Comparison of ENCODE assay signal across 3 cellular contexts in the genomic region with DNA sequence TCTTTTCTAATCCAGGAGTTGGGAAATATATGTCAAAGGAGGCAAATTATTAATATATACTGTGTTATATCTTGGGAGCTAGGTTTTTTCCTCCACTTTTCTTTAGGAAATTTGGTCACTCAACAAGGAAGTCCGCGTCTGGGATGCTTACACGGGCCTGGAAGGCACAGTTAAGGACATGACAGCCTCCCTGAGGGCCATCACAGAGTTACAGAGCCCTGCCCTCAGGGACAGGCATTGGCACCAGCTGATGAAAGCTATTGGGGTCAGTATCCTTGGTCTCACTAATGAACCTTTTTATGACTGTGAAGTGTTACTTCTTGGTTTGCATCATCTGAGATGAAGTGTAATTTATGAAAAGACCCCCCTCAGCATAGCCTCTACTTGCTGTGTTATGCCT.
TF ChIP-seq lines count a peak whose summit lies in the region.

No MANE protein-coding gene starts in this region.

TF ChIP-seq in SK-N-SH, 30 proteins besides CTCF, POLR2A, EP300 and RAD21 (continued from another document):
- no peak for TF ChIP-seq SIN3A (IDR thresholded peaks at IDR 0.05; ENCODE audit: borderline replicate concordance, low read depth, low read length)
- TF ChIP-seq, protein P1, sequence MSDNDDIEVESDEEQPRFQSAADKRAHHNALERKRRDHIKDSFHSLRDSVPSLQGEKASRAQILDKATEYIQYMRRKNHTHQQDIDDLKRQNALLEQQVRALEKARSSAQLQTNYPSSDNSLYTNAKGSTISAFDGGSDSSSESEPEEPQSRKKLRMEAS (IDR thresholded peaks at IDR 0.05; ENCODE audit: low read depth), result no peak
- TF ChIP-seq FOXJ3 (CRISPR knock-in tag; IDR thresholded peaks at IDR 0.05), result no peak
- TF ChIP-seq GABPA (IDR thresholded peaks at IDR 0.05; ENCODE audit: low read depth), result no peak
- TF ChIP-seq, protein P2, sequence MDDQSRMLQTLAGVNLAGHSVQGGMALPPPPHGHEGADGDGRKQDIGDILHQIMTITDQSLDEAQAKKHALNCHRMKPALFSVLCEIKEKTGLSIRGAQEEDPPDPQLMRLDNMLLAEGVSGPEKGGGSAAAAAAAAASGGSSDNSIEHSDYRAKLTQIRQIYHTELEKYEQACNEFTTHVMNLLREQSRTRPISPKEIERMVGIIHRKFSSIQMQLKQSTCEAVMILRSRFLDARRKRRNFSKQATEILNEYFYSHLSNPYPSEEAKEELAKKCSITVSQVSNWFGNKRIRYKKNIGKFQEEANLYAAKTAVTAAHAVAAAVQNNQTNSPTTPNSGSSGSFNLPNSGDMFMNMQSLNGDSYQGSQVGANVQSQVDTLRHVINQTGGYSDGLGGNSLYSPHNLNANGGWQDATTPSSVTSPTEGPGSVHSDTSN (IDR thresholded peaks at IDR 0.05), result no peak
- no peak for TF ChIP-seq NRF1 (IDR thresholded peaks at IDR 0.05; ENCODE audit: low read depth, low read length)

TF ChIP-seq in SK-N-SH treated with all-trans-retinoic acid at 6 μM for 48 hours, 23 proteins besides CTCF, POLR2A, EP300 and RAD21 (continued from another document and continues in another):
- TF ChIP-seq, protein P3, sequence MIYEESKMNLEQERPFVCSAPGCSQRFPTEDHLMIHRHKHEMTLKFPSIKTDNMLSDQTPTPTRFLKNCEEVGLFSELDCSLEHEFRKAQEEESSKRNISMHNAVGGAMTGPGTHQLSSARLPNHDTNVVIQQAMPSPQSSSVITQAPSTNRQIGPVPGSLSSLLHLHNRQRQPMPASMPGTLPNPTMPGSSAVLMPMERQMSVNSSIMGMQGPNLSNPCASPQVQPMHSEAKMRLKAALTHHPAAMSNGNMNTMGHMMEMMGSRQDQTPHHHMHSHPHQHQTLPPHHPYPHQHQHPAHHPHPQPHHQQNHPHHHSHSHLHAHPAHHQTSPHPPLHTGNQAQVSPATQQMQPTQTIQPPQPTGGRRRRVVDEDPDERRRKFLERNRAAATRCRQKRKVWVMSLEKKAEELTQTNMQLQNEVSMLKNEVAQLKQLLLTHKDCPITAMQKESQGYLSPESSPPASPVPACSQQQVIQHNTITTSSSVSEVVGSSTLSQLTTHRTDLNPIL (CRISPR knock-in tag; IDR thresholded peaks at IDR 0.05; ENCODE audit: low read depth), result no peak
- TF ChIP-seq ZFP3 (CRISPR knock-in tag; IDR thresholded peaks at IDR 0.05) (no peak), ZNF565 (CRISPR knock-in tag; conservative IDR thresholded peaks at IDR 0.05; ENCODE audit: low read depth) (no peak), ARNTL (CRISPR knock-in tag; IDR thresholded peaks at IDR 0.05; ENCODE audit: borderline replicate concordance, low read depth) (no peak), TCF4 (CRISPR knock-in tag; IDR thresholded peaks at IDR 0.05; ENCODE audit: borderline replicate concordance) (no peak), BACH2 (CRISPR knock-in tag; IDR thresholded peaks at IDR 0.05; ENCODE audit: borderline replicate concordance) (no peak), CSDC2 (CRISPR knock-in tag; IDR thresholded peaks at IDR 0.05) (no peak)
- TF ChIP-seq, protein P4, sequence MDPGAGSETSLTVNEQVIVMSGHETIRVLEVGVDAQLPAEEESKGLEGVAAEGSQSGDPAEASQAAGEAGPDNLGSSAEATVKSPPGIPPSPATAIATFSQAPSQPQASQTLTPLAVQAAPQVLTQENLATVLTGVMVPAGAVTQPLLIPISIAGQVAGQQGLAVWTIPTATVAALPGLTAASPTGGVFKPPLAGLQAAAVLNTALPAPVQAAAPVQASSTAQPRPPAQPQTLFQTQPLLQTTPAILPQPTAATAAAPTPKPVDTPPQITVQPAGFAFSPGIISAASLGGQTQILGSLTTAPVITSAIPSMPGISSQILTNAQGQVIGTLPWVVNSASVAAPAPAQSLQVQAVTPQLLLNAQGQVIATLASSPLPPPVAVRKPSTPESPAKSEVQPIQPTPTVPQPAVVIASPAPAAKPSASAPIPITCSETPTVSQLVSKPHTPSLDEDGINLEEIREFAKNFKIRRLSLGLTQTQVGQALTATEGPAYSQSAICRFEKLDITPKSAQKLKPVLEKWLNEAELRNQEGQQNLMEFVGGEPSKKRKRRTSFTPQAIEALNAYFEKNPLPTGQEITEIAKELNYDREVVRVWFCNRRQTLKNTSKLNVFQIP (CRISPR knock-in tag; IDR thresholded peaks at IDR 0.05; ENCODE audit: borderline replicate concordance, low read depth), result no peak
- TF ChIP-seq, protein P5, sequence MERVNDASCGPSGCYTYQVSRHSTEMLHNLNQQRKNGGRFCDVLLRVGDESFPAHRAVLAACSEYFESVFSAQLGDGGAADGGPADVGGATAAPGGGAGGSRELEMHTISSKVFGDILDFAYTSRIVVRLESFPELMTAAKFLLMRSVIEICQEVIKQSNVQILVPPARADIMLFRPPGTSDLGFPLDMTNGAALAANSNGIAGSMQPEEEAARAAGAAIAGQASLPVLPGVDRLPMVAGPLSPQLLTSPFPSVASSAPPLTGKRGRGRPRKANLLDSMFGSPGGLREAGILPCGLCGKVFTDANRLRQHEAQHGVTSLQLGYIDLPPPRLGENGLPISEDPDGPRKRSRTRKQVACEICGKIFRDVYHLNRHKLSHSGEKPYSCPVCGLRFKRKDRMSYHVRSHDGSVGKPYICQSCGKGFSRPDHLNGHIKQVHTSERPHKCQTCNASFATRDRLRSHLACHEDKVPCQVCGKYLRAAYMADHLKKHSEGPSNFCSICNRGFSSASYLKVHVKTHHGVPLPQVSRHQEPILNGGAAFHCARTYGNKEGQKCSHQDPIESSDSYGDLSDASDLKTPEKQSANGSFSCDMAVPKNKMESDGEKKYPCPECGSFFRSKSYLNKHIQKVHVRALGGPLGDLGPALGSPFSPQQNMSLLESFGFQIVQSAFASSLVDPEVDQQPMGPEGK (CRISPR knock-in tag; IDR thresholded peaks at IDR 0.05; ENCODE audit: borderline replicate concordance), result no peak
- TF ChIP-seq, protein P6, sequence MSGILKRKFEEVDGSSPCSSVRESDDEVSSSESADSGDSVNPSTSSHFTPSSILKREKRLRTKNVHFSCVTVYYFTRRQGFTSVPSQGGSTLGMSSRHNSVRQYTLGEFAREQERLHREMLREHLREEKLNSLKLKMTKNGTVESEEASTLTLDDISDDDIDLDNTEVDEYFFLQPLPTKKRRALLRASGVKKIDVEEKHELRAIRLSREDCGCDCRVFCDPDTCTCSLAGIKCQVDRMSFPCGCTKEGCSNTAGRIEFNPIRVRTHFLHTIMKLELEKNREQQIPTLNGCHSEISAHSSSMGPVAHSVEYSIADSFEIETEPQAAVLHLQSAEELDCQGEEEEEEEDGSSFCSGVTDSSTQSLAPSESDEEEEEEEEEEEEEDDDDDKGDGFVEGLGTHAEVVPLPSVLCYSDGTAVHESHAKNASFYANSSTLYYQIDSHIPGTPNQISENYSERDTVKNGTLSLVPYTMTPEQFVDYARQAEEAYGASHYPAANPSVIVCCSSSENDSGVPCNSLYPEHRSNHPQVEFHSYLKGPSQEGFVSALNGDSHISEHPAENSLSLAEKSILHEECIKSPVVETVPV (CRISPR knock-in tag; IDR thresholded peaks at IDR 0.05), result no peak
- TF ChIP-seq, protein P7, sequence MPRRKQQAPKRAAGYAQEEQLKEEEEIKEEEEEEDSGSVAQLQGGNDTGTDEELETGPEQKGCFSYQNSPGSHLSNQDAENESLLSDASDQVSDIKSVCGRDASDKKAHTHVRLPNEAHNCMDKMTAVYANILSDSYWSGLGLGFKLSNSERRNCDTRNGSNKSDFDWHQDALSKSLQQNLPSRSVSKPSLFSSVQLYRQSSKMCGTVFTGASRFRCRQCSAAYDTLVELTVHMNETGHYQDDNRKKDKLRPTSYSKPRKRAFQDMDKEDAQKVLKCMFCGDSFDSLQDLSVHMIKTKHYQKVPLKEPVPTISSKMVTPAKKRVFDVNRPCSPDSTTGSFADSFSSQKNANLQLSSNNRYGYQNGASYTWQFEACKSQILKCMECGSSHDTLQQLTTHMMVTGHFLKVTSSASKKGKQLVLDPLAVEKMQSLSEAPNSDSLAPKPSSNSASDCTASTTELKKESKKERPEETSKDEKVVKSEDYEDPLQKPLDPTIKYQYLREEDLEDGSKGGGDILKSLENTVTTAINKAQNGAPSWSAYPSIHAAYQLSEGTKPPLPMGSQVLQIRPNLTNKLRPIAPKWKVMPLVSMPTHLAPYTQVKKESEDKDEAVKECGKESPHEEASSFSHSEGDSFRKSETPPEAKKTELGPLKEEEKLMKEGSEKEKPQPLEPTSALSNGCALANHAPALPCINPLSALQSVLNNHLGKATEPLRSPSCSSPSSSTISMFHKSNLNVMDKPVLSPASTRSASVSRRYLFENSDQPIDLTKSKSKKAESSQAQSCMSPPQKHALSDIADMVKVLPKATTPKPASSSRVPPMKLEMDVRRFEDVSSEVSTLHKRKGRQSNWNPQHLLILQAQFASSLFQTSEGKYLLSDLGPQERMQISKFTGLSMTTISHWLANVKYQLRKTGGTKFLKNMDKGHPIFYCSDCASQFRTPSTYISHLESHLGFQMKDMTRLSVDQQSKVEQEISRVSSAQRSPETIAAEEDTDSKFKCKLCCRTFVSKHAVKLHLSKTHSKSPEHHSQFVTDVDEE (CRISPR knock-in tag; IDR thresholded peaks at IDR 0.05), result no peak

TF ChIP-seq in liver, 16 proteins besides CTCF, POLR2A, EP300 and RAD21 (continued from another document):
- TF ChIP-seq, protein P1 (IDR thresholded peaks at IDR 0.05), result no peak
- TF ChIP-seq FOXA2 (IDR thresholded peaks at IDR 0.05) (no peak), FOXA1 (IDR thresholded peaks at IDR 0.05) (no peak), RXRA (IDR thresholded peaks at IDR 0.05) (no peak), JUND (IDR thresholded peaks at IDR 0.05) (no peak), GABPA (IDR thresholded peaks at IDR 0.05 in 1 of 2, conservative IDR thresholded peaks at IDR 0.05 in 1 of 2) (no peak), NR2F2 (IDR thresholded peaks at IDR 0.05) (no peak)
- TF ChIP-seq, protein P8, sequence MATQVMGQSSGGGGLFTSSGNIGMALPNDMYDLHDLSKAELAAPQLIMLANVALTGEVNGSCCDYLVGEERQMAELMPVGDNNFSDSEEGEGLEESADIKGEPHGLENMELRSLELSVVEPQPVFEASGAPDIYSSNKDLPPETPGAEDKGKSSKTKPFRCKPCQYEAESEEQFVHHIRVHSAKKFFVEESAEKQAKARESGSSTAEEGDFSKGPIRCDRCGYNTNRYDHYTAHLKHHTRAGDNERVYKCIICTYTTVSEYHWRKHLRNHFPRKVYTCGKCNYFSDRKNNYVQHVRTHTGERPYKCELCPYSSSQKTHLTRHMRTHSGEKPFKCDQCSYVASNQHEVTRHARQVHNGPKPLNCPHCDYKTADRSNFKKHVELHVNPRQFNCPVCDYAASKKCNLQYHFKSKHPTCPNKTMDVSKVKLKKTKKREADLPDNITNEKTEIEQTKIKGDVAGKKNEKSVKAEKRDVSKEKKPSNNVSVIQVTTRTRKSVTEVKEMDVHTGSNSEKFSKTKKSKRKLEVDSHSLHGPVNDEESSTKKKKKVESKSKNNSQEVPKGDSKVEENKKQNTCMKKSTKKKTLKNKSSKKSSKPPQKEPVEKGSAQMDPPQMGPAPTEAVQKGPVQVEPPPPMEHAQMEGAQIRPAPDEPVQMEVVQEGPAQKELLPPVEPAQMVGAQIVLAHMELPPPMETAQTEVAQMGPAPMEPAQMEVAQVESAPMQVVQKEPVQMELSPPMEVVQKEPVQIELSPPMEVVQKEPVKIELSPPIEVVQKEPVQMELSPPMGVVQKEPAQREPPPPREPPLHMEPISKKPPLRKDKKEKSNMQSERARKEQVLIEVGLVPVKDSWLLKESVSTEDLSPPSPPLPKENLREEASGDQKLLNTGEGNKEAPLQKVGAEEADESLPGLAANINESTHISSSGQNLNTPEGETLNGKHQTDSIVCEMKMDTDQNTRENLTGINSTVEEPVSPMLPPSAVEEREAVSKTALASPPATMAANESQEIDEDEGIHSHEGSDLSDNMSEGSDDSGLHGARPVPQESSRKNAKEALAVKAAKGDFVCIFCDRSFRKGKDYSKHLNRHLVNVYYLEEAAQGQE (IDR thresholded peaks at IDR 0.05), result no peak
